Comparison of ENCODE assay signal across 9 cellular contexts in the genomic region with DNA sequence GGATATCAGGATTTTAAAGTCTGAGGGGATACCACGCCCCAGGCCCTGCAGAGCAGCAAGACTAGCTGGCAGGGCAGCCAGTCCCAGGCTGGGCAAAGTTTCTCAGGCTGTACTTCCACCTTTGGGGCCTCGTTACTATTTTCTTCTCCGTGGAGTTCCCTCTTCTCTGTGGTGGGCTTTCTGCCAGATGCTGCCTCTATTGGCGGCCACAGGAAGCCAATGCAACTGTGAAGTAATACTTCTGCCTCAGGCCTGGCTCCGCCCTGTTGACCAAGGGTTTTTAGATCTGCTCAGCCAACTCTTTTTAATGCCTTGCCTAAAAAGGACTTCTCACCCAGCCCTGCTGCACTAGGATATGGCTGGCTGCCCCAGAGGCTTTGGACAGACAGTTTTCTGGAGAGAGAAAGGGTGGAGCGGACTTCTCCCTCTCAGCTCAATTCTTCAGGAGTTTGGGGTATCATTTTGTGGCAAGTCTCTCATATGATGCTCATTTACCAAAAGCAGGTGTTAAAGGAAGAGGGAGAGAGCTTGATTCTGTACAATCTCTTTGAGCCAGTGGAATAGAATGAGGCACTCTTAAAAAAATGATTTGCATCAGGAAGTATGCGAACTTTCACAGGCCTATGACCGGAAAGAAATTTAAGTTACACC.
A peak's percentile ranks its signal among the peaks of the same experiment; 100 is the strongest.
DNase-seq lines count a peak whose midpoint lies in the region; ATAC-seq, FAIRE-seq and TF ChIP-seq lines count a peak whose summit lies in the region.
"Had no signal": no experiment of that assay in that cellular context is flagged by ENCODE, and none has a peak within 500 bp of the region (broad histone marks: within the 10 kb centered on the region; RNA-seq: fewer than 3 reads in every experiment).

No MANE protein-coding gene starts in this region.

- FAIRE-seq in kidney (lab: Jason Lieb, UNC): no peak

- intact Hi-C loops in breast epithelium (cut with DNase I; ENCODE audit: low total_unique reads) (no loop called here), kidney (cut with DNase I) (no loop called here)

- H3K9me2 ChIP-seq in Loucy (replicated peaks; ENCODE audit: low read depth, low read length): no peaks in the 10 kb centered on the region

- no peaks in the 10 kb centered on the region for H3K27me3 Mint-ChIP-seq in stimulated activated naive CD8-positive, alpha-beta T cell treated with anti-CD3 and anti-CD28 coated beads, Interleukin-15, amount 100 ng/mL, for 72 hours

- peak; percentile 31 for TF ChIP-seq CTCF in GM13977 (IDR thresholded peaks at IDR 0.05; ENCODE audit: extremely low read depth, insufficient read depth, missing control alignments)
- peak; percentile 42; the same call in 1 of the 2 replicates for TF ChIP-seq CTCF in Loucy (conservative IDR thresholded peaks at IDR 0.05; ENCODE audit: low read length)
- TF ChIP-seq CTCF in breast epithelium (IDR thresholded peaks at IDR 0.05): no peak
- no peak for TF ChIP-seq CTCF in kidney (IDR thresholded peaks at IDR 0.05; ENCODE audit: borderline replicate concordance, extremely low read depth, insufficient read depth)

- in situ Hi-C loops in GM13977 (cut with MboI; ENCODE audit: low pct_unique_long_range_greater_than_20kb, low sequenced_read_pairs, unreplicated experiment): no loop called here

- H3K4me1 ChIP-seq in Loucy (ENCODE audit: insufficient read depth, low read length, poor library complexity, severe bottlenecking) (peaks cover 78% of the 10 kb centered on the region), breast epithelium (peaks cover 0 to 8% of the 10 kb centered on the region in 2 donors), kidney (ENCODE audit: control insufficient read depth in 1 of 2, insufficient read depth in 1 of 2, low read depth in 1 of 2, low read length in 2 of 2) (no peaks in the 10 kb centered on the region)

- H3K4me3 Mint-ChIP-seq in stimulated activated naive CD8-positive, alpha-beta T cell treated with anti-CD3 and anti-CD28 coated beads, Interleukin-15, amount 100 ng/mL, for 72 hours: no peak overlapping the region

- no peak overlapping the region for H3K27ac Mint-ChIP-seq in stimulated activated naive CD8-positive, alpha-beta T cell treated with anti-CD3 and anti-CD28 coated beads, Interleukin-15, amount 100 ng/mL, for 72 hours

- no peaks in the 10 kb centered on the region for H3K9me3 ChIP-seq in Loucy (ENCODE audit: insufficient read depth, low read depth, low read length)
- H3K9me3 ChIP-seq in breast epithelium: no peaks in the 10 kb centered on the region
- H3K9me3 ChIP-seq in kidney (ENCODE audit: control insufficient read depth in 1 of 2, low read length in 2 of 2): no peaks in the 10 kb centered on the region

- ATAC-seq in stimulated activated naive CD8-positive, alpha-beta T cell treated with anti-CD3 and anti-CD28 coated beads, Interleukin-15, amount 100 ng/mL, for 72 hours: peak; percentile 48

- peak overlapping the region; percentile 9; the same call in 1 of the 2 replicates for H2AFZ ChIP-seq in Loucy (ENCODE audit: low read length)

- peak; percentile 64 for DNase-seq in GM13977 (ENCODE audit: low spot score)
- peak; percentile 79 for DNase-seq in HEK293T (ENCODE audit: extremely low spot score)
- peak; percentile 55 to 90 for DNase-seq in breast epithelium (ENCODE audit: low spot score in 2 of 2)
- peak; percentile 83 for DNase-seq in kidney
- DNase-seq in stimulated activated naive CD8-positive, alpha-beta T cell treated with anti-CD3 and anti-CD28 coated beads, Interleukin-15, amount 100 ng/mL, for 72 hours: no peak
- no peak for DNase-seq in activated CD4-positive, alpha-beta T cell treated with anti-CD3 and anti-CD28 coated beads, Interleukin-2, amount 50 U/mL, for 4 hours
- no peak for DNase-seq in NCI-H345 (lab: John Stamatoyannopoulos, UW)

- POLR2A ChIA-PET in HEK293T (lab: Yijun Ruan, JAX): no interaction called here

- H4K20me1 ChIP-seq in Loucy (ENCODE audit: insufficient read depth, low read length, poor library complexity, severe bottlenecking): no peaks in the 10 kb centered on the region

- H3K9ac ChIP-seq in Loucy (ENCODE audit: low read depth, low read length, poor library complexity, severe bottlenecking): peak overlapping the region; percentile 89
- H3K9ac ChIP-seq in kidney (ENCODE audit: low read length in 2 of 2): no peak overlapping the region

- H3K4me1 Mint-ChIP-seq in stimulated activated naive CD8-positive, alpha-beta T cell treated with anti-CD3 and anti-CD28 coated beads, Interleukin-15, amount 100 ng/mL, for 72 hours: peaks cover 15% of the 10 kb centered on the region

- H3K9me3 Mint-ChIP-seq in stimulated activated naive CD8-positive, alpha-beta T cell treated with anti-CD3 and anti-CD28 coated beads, Interleukin-15, amount 100 ng/mL, for 72 hours: no peaks in the 10 kb centered on the region

- CTCF ChIA-PET in HEK293T (lab: Yijun Ruan, JAX): interaction anchor here (0.6 to 1.4 kb wide), 2 partner anchors 86 to 1622 kb away, joined by 3 to 4 read pairs; no protein-coding TSS in a partner anchor

- no peaks in the 10 kb centered on the region for H3K36me3 ChIP-seq in Loucy (ENCODE audit: insufficient read depth, low read length)
- no peaks in the 10 kb centered on the region for H3K36me3 ChIP-seq in breast epithelium
- no peaks in the 10 kb centered on the region for H3K36me3 ChIP-seq in kidney (ENCODE audit: control insufficient read depth in 1 of 2, insufficient read depth in 2 of 2, low read length in 2 of 2)

- H3K4me3 ChIP-seq in Loucy (ENCODE audit: low read length, poor library complexity, severe bottlenecking) (peak overlapping the region; percentile 72), breast epithelium (peak overlapping the region in 1 of 3 donors; percentile 6), kidney (ENCODE audit: low read length in 2 of 2) (no peak overlapping the region)

- H3K27ac ChIP-seq in breast epithelium: peak overlapping the region; percentile 76 to 81
- H3K27ac ChIP-seq in kidney (ENCODE audit: low read depth in 2 of 2, low read length in 2 of 2): no peak overlapping the region
- H3K27ac ChIP-seq: epithelial cell of prostate had no signal

- no peaks in the 10 kb centered on the region for H3K79me2 ChIP-seq in Loucy (ENCODE audit: insufficient read depth, low read length)

- peaks cover 26% of the 10 kb centered on the region for H3F3A ChIP-seq in Loucy (ENCODE audit: low read depth)

- H3K27me3 ChIP-seq in Loucy (ENCODE audit: insufficient read depth, low read length, poor library complexity, severe bottlenecking) (no peaks in the 10 kb centered on the region), breast epithelium (no peaks in the 10 kb centered on the region)

- TF ChIP-seq POLR2A in breast epithelium (IDR thresholded peaks at IDR 0.05): no peak

- peak overlapping the region; percentile 89 for H3K4me2 ChIP-seq in Loucy (ENCODE audit: low read depth, low read length, poor library complexity, severe bottlenecking)

TF ChIP-seq in HEK293T, 16 proteins besides CTCF, POLR2A, EP300 and RAD21:
- no peak for TF ChIP-seq BHLHE40 (IDR thresholded peaks at IDR 0.05; ENCODE audit: borderline replicate concordance)
- no peak for TF ChIP-seq FOXA1 (IDR thresholded peaks at IDR 0.05)
- TF ChIP-seq L3MBTL2 (conservative IDR thresholded peaks at IDR 0.05): no peak; the same call in 1 of the 2 replicates
- TF ChIP-seq ELF4 (IDR thresholded peaks at IDR 0.05): no peak
- no peak for TF ChIP-seq SUZ12 (IDR thresholded peaks at IDR 0.05)
- TF ChIP-seq ARNT (IDR thresholded peaks at IDR 0.05): no peak
- no peak for TF ChIP-seq SP1 (IDR thresholded peaks at IDR 0.05)
- no peak for TF ChIP-seq FOXM1 (IDR thresholded peaks at IDR 0.05; ENCODE audit: borderline replicate concordance)
- no peak for TF ChIP-seq TARDBP (IDR thresholded peaks at IDR 0.05)
- no peak for TF ChIP-seq LEF1 (IDR thresholded peaks at IDR 0.05; ENCODE audit: borderline replicate concordance)
- no peak for TF ChIP-seq NFRKB (IDR thresholded peaks at IDR 0.05)
- TF ChIP-seq HDGF (IDR thresholded peaks at IDR 0.05; ENCODE audit: borderline replicate concordance): no peak
- no peak for TF ChIP-seq FOXK2 (IDR thresholded peaks at IDR 0.05)
- no peak for TF ChIP-seq ZNF384 (IDR thresholded peaks at IDR 0.05)
TF ChIP-seq in HEK293T: peak in this region for 0.

Comparison
In these comparisons a context has a peak if more than half of its experiments do, and no peak if none do; other contexts are left out.
1. DNase-seq: peak in GM13977 (single experiment), HEK293T (single experiment), breast epithelium (2 of 2) and kidney (single experiment); none in stimulated activated naive CD8-positive, alpha-beta T cell treated with anti-CD3 and anti-CD28 coated beads, Interleukin-15, amount 100 ng/mL, for 72 hours (0 of 2), activated CD4-positive, alpha-beta T cell treated with anti-CD3 and anti-CD28 coated beads, Interleukin-2, amount 50 U/mL, for 4 hours (0 of 2) and NCI-H345 (single experiment).
2. CTCF ChIP-seq: peak in GM13977 (single experiment) and Loucy (single experiment); none in breast epithelium (0 of 3) and kidney (single experiment).
3. H3K27ac ChIP-seq: peak in breast epithelium (2 of 2); none in kidney (0 of 2).